ENCODE assay signal across 16 cellular contexts in genomic region chr6:138953451-138953850, GRCh38. TPM values are rescaled to one million over a fixed set of nuclear protein-coding genes. Genes with fewer than 3 reads are reported as not detected.
DNase-seq lines count a peak whose midpoint lies in the region; ATAC-seq, FAIRE-seq and TF ChIP-seq lines count a peak whose summit lies in the region.
"Had no signal": no experiment of that assay in that cellular context is flagged by ENCODE, and none has a peak within 500 bp of the region (broad histone marks: within the 10 kb centered on the region; RNA-seq: fewer than 3 reads in every experiment).

No MANE protein-coding gene starts in this region.

- in situ Hi-C loops in GM12878 (cut with MboI): no loop called here

- H3K4me1 ChIP-seq in SK-N-SH (ENCODE audit: control insufficient read depth in 1 of 2, insufficient read depth in 2 of 2, low read depth in 1 of 2, low read length in 1 of 2) (peaks cover 0 to 15% of the 10 kb centered on the region in 2 experiments; a peak in 1 of 4 replicates), GM12878 (ENCODE audit: control insufficient read depth, insufficient read depth, low read length) (no peaks in the 10 kb centered on the region; the same call in 1 of the 2 replicates), adrenal gland (replicated peaks in 1 of 2) (peaks cover 0 to 16% of the 10 kb centered on the region in 2 donors), gastroesophageal sphincter (peaks cover 0 to 28% (median 0%) of the 10 kb centered on the region in 3 donors)

- H3K36me3 ChIP-seq in SK-N-SH (replicated peaks in 1 of 2; ENCODE audit: control insufficient read depth in 1 of 2, insufficient read depth in 2 of 2, low read length in 1 of 2) (no peaks in the 10 kb centered on the region), GM12878 (ENCODE audit: control insufficient read depth in 2 of 2, insufficient read depth in 2 of 2, low read length in 1 of 2) (no peaks in the 10 kb centered on the region), adrenal gland (replicated peaks in 1 of 2) (no peaks in the 10 kb centered on the region), gastroesophageal sphincter (no peaks in the 10 kb centered on the region)
- H3K36me3 ChIP-seq: upper lobe of right lung had no signal

- H3K4me1 Mint-ChIP-seq in natural killer cell treated with Interleukin-12 subunit alpha and Interleukin-12 subunit beta and Interleukin-15 and Interleukin-18, amount 100 ng/mL, for 72 hours (ENCODE audit: low read depth in 2 of 2): peaks cover 44 to 51% of the 10 kb centered on the region in 2 donors

- H3K9me3 ChIP-seq in SK-N-SH (no peaks in the 10 kb centered on the region), GM12878 (replicated peaks; ENCODE audit: control insufficient read depth, insufficient read depth, low read length) (no peaks in the 10 kb centered on the region; the same call in 1 of the 3 replicates), adrenal gland (replicated peaks in 1 of 3) (no peaks in the 10 kb centered on the region), gastroesophageal sphincter (no peaks in the 10 kb centered on the region)
- H3K9me3 ChIP-seq: A549, upper lobe of right lung had no signal

- ATAC-seq in SK-N-SH treated with all-trans-retinoic acid at 6 μM for 48 hours (no peak), GM12878 (peak; percentile 41; the same call in 1 of the 3 replicates), gastroesophageal sphincter (no peak)
- peak in 1 of 2 donors; percentile 53 for ATAC-seq in natural killer cell treated with Interleukin-12 subunit alpha and Interleukin-12 subunit beta and Interleukin-15 and Interleukin-18, amount 100 ng/mL, for 72 hours
- ATAC-seq: A549, upper lobe of right lung had no signal

- no peaks in the 10 kb centered on the region for H3K9me3 Mint-ChIP-seq in natural killer cell treated with Interleukin-12 subunit alpha and Interleukin-12 subunit beta and Interleukin-15 and Interleukin-18, amount 100 ng/mL, for 72 hours
- H3K9me3 Mint-ChIP-seq: activated naive CD4-positive, alpha-beta T cell treated with anti-CD3 and anti-CD28 coated beads, Interleukin-2, amount 10 ng/mL, durations not matched to agents 7 days and 5 days had no signal

- TF ChIP-seq RAD21 in SK-N-SH (IDR thresholded peaks at IDR 0.05; ENCODE audit: low read length) (no peak), GM12878 (IDR thresholded peaks at IDR 0.05; ENCODE audit: insufficient read depth, low read depth, low read length) (no peak)

- H3K9me2 ChIP-seq in SK-N-SH: no peaks in the 10 kb centered on the region

- CTCF ChIA-PET in SK-N-SH (lab: Yijun Ruan, JAX): no interaction called here
- CTCF ChIA-PET in GM12878 (lab: Yijun Ruan, JAX): interaction anchor here (1.5 to 2.2 kb wide), 2 partner anchors 13 kb away, joined by 3 to 7 read pairs; no protein-coding TSS in a partner anchor

- SMC1A ChIA-PET in GM12878 (lab: Charles Lee; ENCODE audit: uncharacterized antibody, unreplicated experiment): interaction anchor here (1.3 to 1.8 kb wide), 2 partner anchors 16 to 37 kb away, joined by 3 to 9 read pairs; no protein-coding TSS in a partner anchor

- no peak for FAIRE-seq in GM12878 (lab: Jason Lieb, UNC)
- FAIRE-seq: A549, D721Med had no signal

- no TSS peak for BruUV-seq in GM12878 (replicated peaks; lab: Mats Ljungman, UMichigan)

- no peak overlapping the region for H3K9ac ChIP-seq in SK-N-SH
- H3K9ac ChIP-seq in GM12878 (ENCODE audit: control insufficient read depth, insufficient read depth, low read length): no peak overlapping the region

- H3K27ac ChIP-seq in SK-N-SH (ENCODE audit: low read depth in 2 of 2, low read length in 1 of 2): no peak overlapping the region
- no peak overlapping the region for H3K27ac ChIP-seq in GM12878 (ENCODE audit: control insufficient read depth, insufficient read depth)
- no peak overlapping the region for H3K27ac ChIP-seq in adrenal gland
- no peak overlapping the region for H3K27ac ChIP-seq in gastroesophageal sphincter
- H3K27ac ChIP-seq: A549, HL-60, upper lobe of right lung had no signal

- TF ChIP-seq CTCF in SK-N-SH (IDR thresholded peaks at IDR 0.05) (no peak), GM12878 (IDR thresholded peaks at IDR 0.05 in 2 of 3, conservative IDR thresholded peaks at IDR 0.05 in 1 of 3; ENCODE audit: control insufficient read depth in 2 of 3, extremely low read depth in 1 of 3, insufficient read depth in 1 of 3, low read depth in 3 of 3, low read length in 3 of 3) (no peak), adrenal gland (IDR thresholded peaks at IDR 0.05) (no peak), gastroesophageal sphincter (IDR thresholded peaks at IDR 0.05) (no peak)

- peak overlapping the region; percentile 45 for H3K4me3 Mint-ChIP-seq in natural killer cell treated with Interleukin-12 subunit alpha and Interleukin-12 subunit beta and Interleukin-15 and Interleukin-18, amount 100 ng/mL, for 72 hours
- H3K4me3 Mint-ChIP-seq: activated CD4-positive, alpha-beta memory T cell treated with anti-CD3 and anti-CD28 coated beads for 36 hours; activated naive CD4-positive, alpha-beta T cell treated with anti-CD3 and anti-CD28 coated beads, Interleukin-2, amount 10 ng/mL, durations not matched to agents 7 days and 5 days had no signal

- no peak overlapping the region for H3K4me3 ChIP-seq in SK-N-SH (ENCODE audit: low read depth in 2 of 2, low read length in 1 of 2)
- no peak overlapping the region for H3K4me3 ChIP-seq in GM12878
- H3K4me3 ChIP-seq in adrenal gland: no peak overlapping the region
- no peak overlapping the region for H3K4me3 ChIP-seq in gastroesophageal sphincter
- H3K4me3 ChIP-seq: A549, upper lobe of right lung had no signal

- intact Hi-C loops in GM12878 (cut with micrococcal nuclease; ENCODE audit: unreplicated experiment): no loop called here
- intact Hi-C loops in adrenal gland (cut with DNase I): no loop called here

- TF ChIP-seq EP300 in SK-N-SH (IDR thresholded peaks at IDR 0.05; ENCODE audit: borderline replicate concordance in 1 of 2, low read depth in 1 of 2, low read length in 1 of 2) (no peak), GM12878 (IDR thresholded peaks at IDR 0.05; ENCODE audit: borderline replicate concordance in 1 of 2, control insufficient read depth in 1 of 2, low read depth in 2 of 2, low read length in 2 of 2) (no peak), gastroesophageal sphincter (IDR thresholded peaks at IDR 0.05) (no peak)

- H3F3A ChIP-seq in SK-N-SH (replicated peaks; ENCODE audit: insufficient read depth): peaks cover 8% of the 10 kb centered on the region

- WGBS in SK-N-SH (ENCODE audit: low lambda C conversion rate): 57% methylated on average over 1 of the region's 1 CpG
- 0% methylated on average over 1 of the region's 1 CpG for WGBS in GM12878 (ENCODE audit: insufficient coverage, insufficient replicate concordance, low lambda C conversion rate, missing lambda C conversion rate)
- 53 to 92% (median 82%) methylated on average over 1 of the region's 1 CpG for WGBS in adrenal gland, 4 donors
- 88% methylated on average over 1 of the region's 1 CpG; no CpG with 5 or more reads in 1 of the 2 donors for WGBS in gastroesophageal sphincter (ENCODE audit: low coverage in 1 of 2), 2 donors

- peaks cover 88% of the 10 kb centered on the region for H3K79me2 ChIP-seq in SK-N-SH (ENCODE audit: insufficient read depth)
- peaks cover 30% of the 10 kb centered on the region for H3K79me2 ChIP-seq in GM12878 (ENCODE audit: control insufficient read depth, insufficient read depth, low read length)

- H3K27me3 Mint-ChIP-seq in natural killer cell treated with Interleukin-12 subunit alpha and Interleukin-12 subunit beta and Interleukin-15 and Interleukin-18, amount 100 ng/mL, for 72 hours: no peaks in the 10 kb centered on the region
- H3K27me3 Mint-ChIP-seq: activated CD4-positive, alpha-beta memory T cell treated with anti-CD3 and anti-CD28 coated beads for 36 hours; activated naive CD4-positive, alpha-beta T cell treated with anti-CD3 and anti-CD28 coated beads, Interleukin-2, amount 10 ng/mL, durations not matched to agents 7 days and 5 days had no signal

- H3K27me3 ChIP-seq in SK-N-SH (ENCODE audit: insufficient read depth): no peaks in the 10 kb centered on the region
- no peaks in the 10 kb centered on the region for H3K27me3 ChIP-seq in GM12878 (replicated peaks in 1 of 2; ENCODE audit: control insufficient read depth in 2 of 2, insufficient read depth in 2 of 2, low read length in 1 of 2)
- H3K27me3 ChIP-seq in adrenal gland: no peaks in the 10 kb centered on the region
- H3K27me3 ChIP-seq in gastroesophageal sphincter: no peaks in the 10 kb centered on the region
- H3K27me3 ChIP-seq: upper lobe of right lung had no signal

- TF ChIP-seq POLR2A in GM12878 (IDR thresholded peaks at IDR 0.05; ENCODE audit: low read depth, low read length) (no peak), adrenal gland (IDR thresholded peaks at IDR 0.05) (no peak), gastroesophageal sphincter (IDR thresholded peaks at IDR 0.05) (no peak)

- H3K4me2 ChIP-seq in SK-N-SH (no peak overlapping the region), GM12878 (ENCODE audit: control insufficient read depth, insufficient read depth) (no peak overlapping the region)
- H3K4me2 ChIP-seq: A549 had no signal

- H2AFZ ChIP-seq in SK-N-SH (ENCODE audit: low read depth) (no peak overlapping the region), GM12878 (ENCODE audit: control insufficient read depth, low read depth, low read length) (no peak overlapping the region)

- peaks cover 4% of the 10 kb centered on the region for H3K36me3 Mint-ChIP-seq in natural killer cell treated with Interleukin-12 subunit alpha and Interleukin-12 subunit beta and Interleukin-15 and Interleukin-18, amount 100 ng/mL, for 72 hours

- H4K20me1 ChIP-seq in SK-N-SH (ENCODE audit: insufficient read depth) (peaks cover 6% of the 10 kb centered on the region; the same call in 1 of the 2 replicates), GM12878 (ENCODE audit: control insufficient read depth, insufficient read depth) (no peaks in the 10 kb centered on the region)

- peak overlapping the region; percentile 32 to 80 for H3K27ac Mint-ChIP-seq in natural killer cell treated with Interleukin-12 subunit alpha and Interleukin-12 subunit beta and Interleukin-15 and Interleukin-18, amount 100 ng/mL, for 72 hours
- H3K27ac Mint-ChIP-seq: activated CD4-positive, alpha-beta memory T cell treated with anti-CD3 and anti-CD28 coated beads for 36 hours; activated naive CD4-positive, alpha-beta T cell treated with anti-CD3 and anti-CD28 coated beads, Interleukin-2, amount 10 ng/mL, durations not matched to agents 7 days and 5 days had no signal

- POLR2A ChIA-PET in SK-N-SH (lab: Yijun Ruan, JAX) (no interaction called here), GM12878 (lab: Charles Lee) (interaction anchor here (0.7 kb wide), 3 partner anchors 15 to 812 kb away, joined by 3 to 5 read pairs (median 3); no protein-coding TSS in a partner anchor)

- RAD21 ChIA-PET in GM12878 (lab: Charles Lee; ENCODE audit: unreplicated experiment): interaction anchor here (1.4 kb wide), 1 partner anchor 16 kb away, joined by 6 read pairs; no protein-coding TSS in a partner anchor

- no peak for DNase-seq in SK-N-SH
- peak; percentile 77 for DNase-seq in M059J (ENCODE audit: low read depth)
- no peak for DNase-seq in GM12878 (ENCODE audit: low read depth, low spot score)
- no peak for DNase-seq in natural killer cell treated with Interleukin-12 subunit alpha and Interleukin-12 subunit beta and Interleukin-15 and Interleukin-18, amount 100 ng/mL, for 72 hours (ENCODE audit: low spot score)
- DNase-seq in adrenal gland: no peak
- DNase-seq in GF-D8 (lab: John Stamatoyannopoulos, UW): no peak
- DNase-seq: activated CD4-positive, alpha-beta memory T cell treated with anti-CD3 and anti-CD28 coated beads for 36 hours; activated naive CD4-positive, alpha-beta T cell treated with anti-CD3 and anti-CD28 coated beads, Interleukin-2, amount 10 ng/mL, durations not matched to agents 7 days and 5 days; stimulated activated CD8-positive, alpha-beta memory T cell treated with anti-CD3 and anti-CD28 coated beads, Interleukin-4, amount 100 ng/mL, for 48 hours; T-helper 2 cell; upper lobe of right lung had no signal

RNA-seq across cellular contexts. Expression of gene REPS1, which starts 34.6 kb away (rescaled TPM):
- polyA plus RNA-seq in SK-N-SH (2012; rRNA removed): 26.2 and 30.4 TPM in 2 replicates
- 25.6 and 26.3 TPM in 2 replicates for polyA plus RNA-seq in SK-N-SH (2012; cell fraction: cytosol; rRNA removed)
- polyA plus RNA-seq in SK-N-SH (2012; cell fraction: nucleus; rRNA removed): 30.1 and 47.1 TPM in 2 replicates
- total RNA-seq in M059J (2014; rRNA removed; shearing (Covaris generic)): 39.0 and 44.6 TPM in 2 replicates
- total RNA-seq in GM12878 (2013; cell fraction: nucleolus; rRNA removed): 193 and 206 TPM in 2 replicates
- 34.3 and 34.6 TPM in 2 replicates for total RNA-seq in GM12878 (2014; rRNA removed)
- 45.7 and 45.9 TPM in 2 replicates for total RNA-seq in GM12878 (2014; rRNA removed; fragmentation: Illumina TruSeq; extraction: Trizol)
- total RNA-seq in GM12878 (2021): 36.9 and 39.3 TPM in 2 replicates
- polyA plus RNA-seq in GM12878 (2011; ENCODE audit: low read depth): 20.0 TPM
- polyA plus RNA-seq in GM12878 (2011; rRNA removed): 59.3 and 76.2 TPM in 2 replicates
- 38.8 and 41.6 TPM in 2 replicates for polyA plus RNA-seq in GM12878 (2011; cell fraction: cytosol; rRNA removed)
- polyA plus RNA-seq in GM12878 (2011; cell fraction: nucleus; rRNA removed): 59.0 and 62.9 TPM in 2 replicates
- polyA plus RNA-seq in GM12878 (2012): 27.8 and 30.8 TPM in 2 replicates
- polyA plus RNA-seq in GM12878 (2014; fragmentation: Illumina TruSeq; extraction: Trizol): 43.9 and 44.3 TPM in 2 replicates
- polyA plus RNA-seq in GM12878 (2014; fragmentation: Nextera tagmentation; extraction: Ambion mirVana): 10 to 100 TPM; 13.7 to 21.2 TPM
- 28.8 and 31.5 TPM in 2 replicates for polyA plus RNA-seq in GM12878 (2014; rRNA removed)
- 10 to 100 TPM; 17.4 to 27.2 TPM for polyA plus RNA-seq in GM12878 (2016; fragmentation: Nextera tagmentation; extraction: Ambion mirVana)
- polyA minus RNA-seq in GM12878 (2011; rRNA and poly(A)+ RNA removed): 82.7 and 88.1 TPM in 2 replicates
- 28.3 and 51.9 TPM in 2 replicates for polyA minus RNA-seq in GM12878 (2011; cell fraction: cytosol; rRNA and poly(A)+ RNA removed)
- 37.4 and 74.6 TPM in 2 replicates for polyA minus RNA-seq in GM12878 (2011; cell fraction: nucleus; rRNA and poly(A)+ RNA removed)
- total RNA-seq in natural killer cell treated with Interleukin-12 subunit alpha and Interleukin-12 subunit beta and Interleukin-15 and Interleukin-18, amount 100 ng/mL, for 72 hours: 10 to 100 TPM; 43.4 to 68.6 TPM
- 10 to 100 TPM; 19.1 to 29.3 (median 25.5) TPM for total RNA-seq in adrenal gland
- 10 to 100 TPM; 26.4 to 32.0 (median 28.8) TPM for polyA plus RNA-seq in adrenal gland
- total RNA-seq in gastroesophageal sphincter: 10 to 100 TPM; 26.7 to 42.6 (median 29.3) TPM

Comparison
In these comparisons a context has a peak if more than half of its experiments do, and no peak if none do; other contexts are left out.
1. Of the 26 proteins assayed by ChIP-seq in both GM12878 and SK-N-SH: peak only in GM12878: none; only in SK-N-SH: PBX3 and TCF12; in both: none; in neither: 24.